8 cellular contexts compared by ENCODE assay signal in genomic region chr12:949337-950099, GRCh38.
DNase-seq lines count a peak whose midpoint lies in the region; ATAC-seq lines count a peak whose summit lies in the region.

RAD52 (minus strand) TSS chr12:949694; CDS start chr12:933058, 16,636 bp downstream.

- H3K4me1 Mint-ChIP-seq in central memory CD8-positive, alpha-beta T cell, result peaks cover 30% of the 10 kb centered on the region

- no peaks in the 10 kb centered on the region for H3K9me3 Mint-ChIP-seq in central memory CD8-positive, alpha-beta T cell

- peaks cover 24% of the 10 kb centered on the region for H3K36me3 Mint-ChIP-seq in central memory CD8-positive, alpha-beta T cell (ENCODE audit: insufficient read depth)

- peak within 1 kb of the TSS; percentile 89 for H3K4me3 Mint-ChIP-seq in central memory CD8-positive, alpha-beta T cell

- H3K27me3 Mint-ChIP-seq in central memory CD8-positive, alpha-beta T cell, result no peaks in the 10 kb centered on the region

- ATAC-seq in GM18909 (IDR thresholded peaks at IDR 0.05; ENCODE audit: poor library complexity, unreplicated experiment), result peak; percentile 83
- peak; percentile 86 for ATAC-seq in HG03196 (IDR thresholded peaks at IDR 0.05; ENCODE audit: unreplicated experiment)
- ATAC-seq in central memory CD8-positive, alpha-beta T cell (replicated peaks; ENCODE audit: extremely low read depth, poor library complexity, severe bottlenecking), result peak; percentile 85

- H3K27ac Mint-ChIP-seq in central memory CD8-positive, alpha-beta T cell (ENCODE audit: low read depth), result peak within 1 kb of the TSS; percentile 89

- DNase-seq in AG08396 (ENCODE audit: low spot score), result peak; percentile 95
- DNase-seq in NCI-H345 (lab: John Stamatoyannopoulos, UW), result peak; percentile 99
- DNase-seq in activated CD4-positive, CD25-positive, alpha-beta regulatory T cell (lab: John Stamatoyannopoulos, UW), result peak; percentile 92 to 98 (median 94)
- DNase-seq in central memory CD8-positive, alpha-beta T cell (ENCODE audit: low spot score in 2 of 2), result peak; percentile 91 to 95
- peak; percentile 99 for DNase-seq in iris pigment epithelial cell (ENCODE audit: low read depth)
- DNase-seq in stimulated activated CD4-positive, alpha-beta T cell treated with anti-CD3 and anti-CD28 coated beads, Interleukin-12 subunit alpha, Interleukin-12 subunit beta, amount 100 ng/mL, for 4 hours, result peak; percentile 98

Comparison
In these comparisons a context has a peak if more than half of its experiments do, and no peak if none do; other contexts are left out.
1. Peak in every context shown above with its lines: DNase-seq and ATAC-seq.